ENCODE assay signal across 3 cellular contexts in the genomic region with DNA sequence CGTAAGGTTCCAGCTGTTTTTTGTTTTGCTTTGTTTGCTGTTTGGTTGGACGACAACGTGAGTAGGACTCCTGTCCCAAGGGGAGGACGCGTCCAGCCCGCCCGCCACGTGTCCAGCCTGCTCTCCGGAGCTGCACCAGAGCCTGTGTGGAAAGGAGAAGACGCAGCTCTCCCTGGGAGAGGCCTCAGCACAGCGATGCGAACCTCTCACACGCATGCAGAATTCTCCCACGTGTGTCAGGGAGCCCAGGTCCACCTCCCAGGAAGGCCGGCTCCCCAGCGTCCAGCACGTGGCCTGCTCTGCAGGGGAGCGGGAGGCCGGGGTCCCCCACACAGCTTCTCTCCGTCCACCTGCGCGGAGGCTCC.
TF ChIP-seq lines count a peak whose summit lies in the region.

No MANE protein-coding gene starts in this region.

TF ChIP-seq in SK-N-SH, 30 proteins besides CTCF, POLR2A, EP300 and RAD21:
- TF ChIP-seq, protein P1, sequence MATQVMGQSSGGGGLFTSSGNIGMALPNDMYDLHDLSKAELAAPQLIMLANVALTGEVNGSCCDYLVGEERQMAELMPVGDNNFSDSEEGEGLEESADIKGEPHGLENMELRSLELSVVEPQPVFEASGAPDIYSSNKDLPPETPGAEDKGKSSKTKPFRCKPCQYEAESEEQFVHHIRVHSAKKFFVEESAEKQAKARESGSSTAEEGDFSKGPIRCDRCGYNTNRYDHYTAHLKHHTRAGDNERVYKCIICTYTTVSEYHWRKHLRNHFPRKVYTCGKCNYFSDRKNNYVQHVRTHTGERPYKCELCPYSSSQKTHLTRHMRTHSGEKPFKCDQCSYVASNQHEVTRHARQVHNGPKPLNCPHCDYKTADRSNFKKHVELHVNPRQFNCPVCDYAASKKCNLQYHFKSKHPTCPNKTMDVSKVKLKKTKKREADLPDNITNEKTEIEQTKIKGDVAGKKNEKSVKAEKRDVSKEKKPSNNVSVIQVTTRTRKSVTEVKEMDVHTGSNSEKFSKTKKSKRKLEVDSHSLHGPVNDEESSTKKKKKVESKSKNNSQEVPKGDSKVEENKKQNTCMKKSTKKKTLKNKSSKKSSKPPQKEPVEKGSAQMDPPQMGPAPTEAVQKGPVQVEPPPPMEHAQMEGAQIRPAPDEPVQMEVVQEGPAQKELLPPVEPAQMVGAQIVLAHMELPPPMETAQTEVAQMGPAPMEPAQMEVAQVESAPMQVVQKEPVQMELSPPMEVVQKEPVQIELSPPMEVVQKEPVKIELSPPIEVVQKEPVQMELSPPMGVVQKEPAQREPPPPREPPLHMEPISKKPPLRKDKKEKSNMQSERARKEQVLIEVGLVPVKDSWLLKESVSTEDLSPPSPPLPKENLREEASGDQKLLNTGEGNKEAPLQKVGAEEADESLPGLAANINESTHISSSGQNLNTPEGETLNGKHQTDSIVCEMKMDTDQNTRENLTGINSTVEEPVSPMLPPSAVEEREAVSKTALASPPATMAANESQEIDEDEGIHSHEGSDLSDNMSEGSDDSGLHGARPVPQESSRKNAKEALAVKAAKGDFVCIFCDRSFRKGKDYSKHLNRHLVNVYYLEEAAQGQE (IDR thresholded peaks at IDR 0.05; ENCODE audit: low read depth, low read length) = no peak
- TF ChIP-seq RXRA (IDR thresholded peaks at IDR 0.05; ENCODE audit: borderline replicate concordance, low read depth) = no peak
- TF ChIP-seq RCOR1 (IDR thresholded peaks at IDR 0.05; ENCODE audit: low read length) = no peak
- TF ChIP-seq TCF12 (IDR thresholded peaks at IDR 0.05) = no peak
- no peak for TF ChIP-seq FOXM1 (IDR thresholded peaks at IDR 0.05; ENCODE audit: low read depth)
- TF ChIP-seq TEAD4 (IDR thresholded peaks at IDR 0.05; ENCODE audit: borderline replicate concordance, insufficient read depth) = no peak

TF ChIP-seq in SK-N-SH treated with all-trans-retinoic acid at 6 μM for 48 hours, 23 proteins besides CTCF, POLR2A, EP300 and RAD21 (continues in another document):
- TF ChIP-seq ZFP3 (CRISPR knock-in tag; IDR thresholded peaks at IDR 0.05) (no peak), SNAI2 (CRISPR knock-in tag; IDR thresholded peaks at IDR 0.05) (no peak), TCF4 (CRISPR knock-in tag; IDR thresholded peaks at IDR 0.05; ENCODE audit: borderline replicate concordance) (no peak), ZNF565 (CRISPR knock-in tag; conservative IDR thresholded peaks at IDR 0.05; ENCODE audit: low read depth) (no peak), ARNTL (CRISPR knock-in tag; IDR thresholded peaks at IDR 0.05; ENCODE audit: borderline replicate concordance, low read depth) (no peak), ESRRG (CRISPR knock-in tag; IDR thresholded peaks at IDR 0.05) (no peak), ISL1 (CRISPR knock-in tag; IDR thresholded peaks at IDR 0.05) (no peak), ZC3H10 (CRISPR knock-in tag; IDR thresholded peaks at IDR 0.05) (no peak), PPARA (CRISPR knock-in tag; IDR thresholded peaks at IDR 0.05; ENCODE audit: borderline replicate concordance) (no peak), ZFP30 (CRISPR knock-in tag; IDR thresholded peaks at IDR 0.05) (no peak), ZNF70 (CRISPR knock-in tag; IDR thresholded peaks at IDR 0.05) (no peak), OSR1 (CRISPR knock-in tag; IDR thresholded peaks at IDR 0.05) (no peak)
- TF ChIP-seq, protein P2, sequence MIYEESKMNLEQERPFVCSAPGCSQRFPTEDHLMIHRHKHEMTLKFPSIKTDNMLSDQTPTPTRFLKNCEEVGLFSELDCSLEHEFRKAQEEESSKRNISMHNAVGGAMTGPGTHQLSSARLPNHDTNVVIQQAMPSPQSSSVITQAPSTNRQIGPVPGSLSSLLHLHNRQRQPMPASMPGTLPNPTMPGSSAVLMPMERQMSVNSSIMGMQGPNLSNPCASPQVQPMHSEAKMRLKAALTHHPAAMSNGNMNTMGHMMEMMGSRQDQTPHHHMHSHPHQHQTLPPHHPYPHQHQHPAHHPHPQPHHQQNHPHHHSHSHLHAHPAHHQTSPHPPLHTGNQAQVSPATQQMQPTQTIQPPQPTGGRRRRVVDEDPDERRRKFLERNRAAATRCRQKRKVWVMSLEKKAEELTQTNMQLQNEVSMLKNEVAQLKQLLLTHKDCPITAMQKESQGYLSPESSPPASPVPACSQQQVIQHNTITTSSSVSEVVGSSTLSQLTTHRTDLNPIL (CRISPR knock-in tag; IDR thresholded peaks at IDR 0.05; ENCODE audit: low read depth) = no peak
- TF ChIP-seq, protein P3, sequence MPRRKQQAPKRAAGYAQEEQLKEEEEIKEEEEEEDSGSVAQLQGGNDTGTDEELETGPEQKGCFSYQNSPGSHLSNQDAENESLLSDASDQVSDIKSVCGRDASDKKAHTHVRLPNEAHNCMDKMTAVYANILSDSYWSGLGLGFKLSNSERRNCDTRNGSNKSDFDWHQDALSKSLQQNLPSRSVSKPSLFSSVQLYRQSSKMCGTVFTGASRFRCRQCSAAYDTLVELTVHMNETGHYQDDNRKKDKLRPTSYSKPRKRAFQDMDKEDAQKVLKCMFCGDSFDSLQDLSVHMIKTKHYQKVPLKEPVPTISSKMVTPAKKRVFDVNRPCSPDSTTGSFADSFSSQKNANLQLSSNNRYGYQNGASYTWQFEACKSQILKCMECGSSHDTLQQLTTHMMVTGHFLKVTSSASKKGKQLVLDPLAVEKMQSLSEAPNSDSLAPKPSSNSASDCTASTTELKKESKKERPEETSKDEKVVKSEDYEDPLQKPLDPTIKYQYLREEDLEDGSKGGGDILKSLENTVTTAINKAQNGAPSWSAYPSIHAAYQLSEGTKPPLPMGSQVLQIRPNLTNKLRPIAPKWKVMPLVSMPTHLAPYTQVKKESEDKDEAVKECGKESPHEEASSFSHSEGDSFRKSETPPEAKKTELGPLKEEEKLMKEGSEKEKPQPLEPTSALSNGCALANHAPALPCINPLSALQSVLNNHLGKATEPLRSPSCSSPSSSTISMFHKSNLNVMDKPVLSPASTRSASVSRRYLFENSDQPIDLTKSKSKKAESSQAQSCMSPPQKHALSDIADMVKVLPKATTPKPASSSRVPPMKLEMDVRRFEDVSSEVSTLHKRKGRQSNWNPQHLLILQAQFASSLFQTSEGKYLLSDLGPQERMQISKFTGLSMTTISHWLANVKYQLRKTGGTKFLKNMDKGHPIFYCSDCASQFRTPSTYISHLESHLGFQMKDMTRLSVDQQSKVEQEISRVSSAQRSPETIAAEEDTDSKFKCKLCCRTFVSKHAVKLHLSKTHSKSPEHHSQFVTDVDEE (CRISPR knock-in tag; IDR thresholded peaks at IDR 0.05) = no peak
- TF ChIP-seq, protein P4, sequence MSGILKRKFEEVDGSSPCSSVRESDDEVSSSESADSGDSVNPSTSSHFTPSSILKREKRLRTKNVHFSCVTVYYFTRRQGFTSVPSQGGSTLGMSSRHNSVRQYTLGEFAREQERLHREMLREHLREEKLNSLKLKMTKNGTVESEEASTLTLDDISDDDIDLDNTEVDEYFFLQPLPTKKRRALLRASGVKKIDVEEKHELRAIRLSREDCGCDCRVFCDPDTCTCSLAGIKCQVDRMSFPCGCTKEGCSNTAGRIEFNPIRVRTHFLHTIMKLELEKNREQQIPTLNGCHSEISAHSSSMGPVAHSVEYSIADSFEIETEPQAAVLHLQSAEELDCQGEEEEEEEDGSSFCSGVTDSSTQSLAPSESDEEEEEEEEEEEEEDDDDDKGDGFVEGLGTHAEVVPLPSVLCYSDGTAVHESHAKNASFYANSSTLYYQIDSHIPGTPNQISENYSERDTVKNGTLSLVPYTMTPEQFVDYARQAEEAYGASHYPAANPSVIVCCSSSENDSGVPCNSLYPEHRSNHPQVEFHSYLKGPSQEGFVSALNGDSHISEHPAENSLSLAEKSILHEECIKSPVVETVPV (CRISPR knock-in tag; IDR thresholded peaks at IDR 0.05) = no peak
- TF ChIP-seq, protein P5, sequence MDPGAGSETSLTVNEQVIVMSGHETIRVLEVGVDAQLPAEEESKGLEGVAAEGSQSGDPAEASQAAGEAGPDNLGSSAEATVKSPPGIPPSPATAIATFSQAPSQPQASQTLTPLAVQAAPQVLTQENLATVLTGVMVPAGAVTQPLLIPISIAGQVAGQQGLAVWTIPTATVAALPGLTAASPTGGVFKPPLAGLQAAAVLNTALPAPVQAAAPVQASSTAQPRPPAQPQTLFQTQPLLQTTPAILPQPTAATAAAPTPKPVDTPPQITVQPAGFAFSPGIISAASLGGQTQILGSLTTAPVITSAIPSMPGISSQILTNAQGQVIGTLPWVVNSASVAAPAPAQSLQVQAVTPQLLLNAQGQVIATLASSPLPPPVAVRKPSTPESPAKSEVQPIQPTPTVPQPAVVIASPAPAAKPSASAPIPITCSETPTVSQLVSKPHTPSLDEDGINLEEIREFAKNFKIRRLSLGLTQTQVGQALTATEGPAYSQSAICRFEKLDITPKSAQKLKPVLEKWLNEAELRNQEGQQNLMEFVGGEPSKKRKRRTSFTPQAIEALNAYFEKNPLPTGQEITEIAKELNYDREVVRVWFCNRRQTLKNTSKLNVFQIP (CRISPR knock-in tag; IDR thresholded peaks at IDR 0.05; ENCODE audit: borderline replicate concordance, low read depth) = no peak

TF ChIP-seq in H1, 55 proteins besides CTCF, POLR2A, EP300 and RAD21:
- TF ChIP-seq CHD1 (IDR thresholded peaks at IDR 0.05; ENCODE audit: low read depth, low read length) (no peak), TAF1 (IDR thresholded peaks at IDR 0.05; ENCODE audit: low read depth, low read length) (no peak), BCL11A (IDR thresholded peaks at IDR 0.05; ENCODE audit: low read depth in 2 of 2, low read length in 2 of 2) (no peak), CBX8 (IDR thresholded peaks at IDR 0.05; ENCODE audit: borderline replicate concordance, low read depth, low read length) (no peak), BACH1 (IDR thresholded peaks at IDR 0.05; ENCODE audit: low read length) (no peak)
